Comparison of ENCODE assay signal across 1 cellular context in genomic region chr2:18551623-18552022, GRCh38.
TF ChIP-seq lines count a peak whose summit lies in the region.

No MANE protein-coding gene starts in this region.

TF ChIP-seq in GM23338, 12 proteins besides CTCF, POLR2A, EP300 and RAD21 (continued from another document):
- TF ChIP-seq, protein P1, sequence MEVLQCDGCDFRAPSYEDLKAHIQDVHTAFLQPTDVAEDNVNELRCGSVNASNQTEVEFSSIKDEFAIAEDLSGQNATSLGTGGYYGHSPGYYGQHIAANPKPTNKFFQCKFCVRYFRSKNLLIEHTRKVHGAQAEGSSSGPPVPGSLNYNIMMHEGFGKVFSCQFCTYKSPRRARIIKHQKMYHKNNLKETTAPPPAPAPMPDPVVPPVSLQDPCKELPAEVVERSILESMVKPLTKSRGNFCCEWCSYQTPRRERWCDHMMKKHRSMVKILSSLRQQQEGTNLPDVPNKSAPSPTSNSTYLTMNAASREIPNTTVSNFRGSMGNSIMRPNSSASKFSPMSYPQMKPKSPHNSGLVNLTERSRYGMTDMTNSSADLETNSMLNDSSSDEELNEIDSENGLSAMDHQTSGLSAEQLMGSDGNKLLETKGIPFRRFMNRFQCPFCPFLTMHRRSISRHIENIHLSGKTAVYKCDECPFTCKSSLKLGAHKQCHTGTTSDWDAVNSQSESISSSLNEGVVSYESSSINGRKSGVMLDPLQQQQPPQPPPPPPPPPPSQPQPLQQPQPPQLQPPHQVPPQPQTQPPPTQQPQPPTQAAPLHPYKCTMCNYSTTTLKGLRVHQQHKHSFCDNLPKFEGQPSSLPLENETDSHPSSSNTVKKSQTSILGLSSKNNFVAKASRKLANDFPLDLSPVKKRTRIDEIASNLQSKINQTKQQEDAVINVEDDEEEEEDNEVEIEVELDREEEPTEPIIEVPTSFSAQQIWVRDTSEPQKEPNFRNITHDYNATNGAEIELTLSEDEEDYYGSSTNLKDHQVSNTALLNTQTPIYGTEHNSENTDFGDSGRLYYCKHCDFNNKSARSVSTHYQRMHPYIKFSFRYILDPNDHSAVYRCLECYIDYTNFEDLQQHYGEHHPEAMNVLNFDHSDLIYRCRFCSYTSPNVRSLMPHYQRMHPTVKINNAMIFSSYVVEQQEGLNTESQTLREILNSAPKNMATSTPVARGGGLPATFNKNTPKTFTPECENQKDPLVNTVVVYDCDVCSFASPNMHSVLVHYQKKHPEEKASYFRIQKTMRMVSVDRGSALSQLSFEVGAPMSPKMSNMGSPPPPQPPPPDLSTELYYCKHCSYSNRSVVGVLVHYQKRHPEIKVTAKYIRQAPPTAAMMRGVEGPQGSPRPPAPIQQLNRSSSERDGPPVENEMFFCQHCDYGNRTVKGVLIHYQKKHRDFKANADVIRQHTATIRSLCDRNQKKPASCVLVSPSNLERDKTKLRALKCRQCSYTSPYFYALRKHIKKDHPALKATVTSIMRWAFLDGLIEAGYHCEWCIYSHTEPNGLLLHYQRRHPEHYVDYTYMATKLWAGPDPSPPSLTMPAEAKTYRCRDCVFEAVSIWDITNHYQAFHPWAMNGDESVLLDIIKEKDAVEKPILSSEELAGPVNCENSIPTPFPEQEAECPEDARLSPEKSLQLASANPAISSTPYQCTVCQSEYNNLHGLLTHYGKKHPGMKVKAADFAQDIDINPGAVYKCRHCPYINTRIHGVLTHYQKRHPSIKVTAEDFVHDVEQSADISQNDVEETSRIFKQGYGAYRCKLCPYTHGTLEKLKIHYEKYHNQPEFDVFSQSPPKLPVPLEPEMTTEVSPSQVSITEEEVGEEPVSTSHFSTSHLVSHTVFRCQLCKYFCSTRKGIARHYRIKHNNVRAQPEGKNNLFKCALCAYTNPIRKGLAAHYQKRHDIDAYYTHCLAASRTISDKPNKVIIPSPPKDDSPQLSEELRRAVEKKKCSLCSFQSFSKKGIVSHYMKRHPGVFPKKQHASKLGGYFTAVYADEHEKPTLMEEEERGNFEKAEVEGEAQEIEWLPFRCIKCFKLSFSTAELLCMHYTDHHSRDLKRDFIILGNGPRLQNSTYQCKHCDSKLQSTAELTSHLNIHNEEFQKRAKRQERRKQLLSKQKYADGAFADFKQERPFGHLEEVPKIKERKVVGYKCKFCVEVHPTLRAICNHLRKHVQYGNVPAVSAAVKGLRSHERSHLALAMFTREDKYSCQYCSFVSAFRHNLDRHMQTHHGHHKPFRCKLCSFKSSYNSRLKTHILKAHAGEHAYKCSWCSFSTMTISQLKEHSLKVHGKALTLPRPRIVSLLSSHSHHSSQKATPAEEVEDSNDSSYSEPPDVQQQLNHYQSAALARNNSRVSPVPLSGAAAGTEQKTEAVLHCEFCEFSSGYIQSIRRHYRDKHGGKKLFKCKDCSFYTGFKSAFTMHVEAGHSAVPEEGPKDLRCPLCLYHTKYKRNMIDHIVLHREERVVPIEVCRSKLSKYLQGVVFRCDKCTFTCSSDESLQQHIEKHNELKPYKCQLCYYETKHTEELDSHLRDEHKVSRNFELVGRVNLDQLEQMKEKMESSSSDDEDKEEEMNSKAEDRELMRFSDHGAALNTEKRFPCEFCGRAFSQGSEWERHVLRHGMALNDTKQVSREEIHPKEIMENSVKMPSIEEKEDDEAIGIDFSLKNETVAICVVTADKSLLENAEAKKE (CRISPR knock-in tag; IDR thresholded peaks at IDR 0.05), result no peak
- TF ChIP-seq, protein P2, sequence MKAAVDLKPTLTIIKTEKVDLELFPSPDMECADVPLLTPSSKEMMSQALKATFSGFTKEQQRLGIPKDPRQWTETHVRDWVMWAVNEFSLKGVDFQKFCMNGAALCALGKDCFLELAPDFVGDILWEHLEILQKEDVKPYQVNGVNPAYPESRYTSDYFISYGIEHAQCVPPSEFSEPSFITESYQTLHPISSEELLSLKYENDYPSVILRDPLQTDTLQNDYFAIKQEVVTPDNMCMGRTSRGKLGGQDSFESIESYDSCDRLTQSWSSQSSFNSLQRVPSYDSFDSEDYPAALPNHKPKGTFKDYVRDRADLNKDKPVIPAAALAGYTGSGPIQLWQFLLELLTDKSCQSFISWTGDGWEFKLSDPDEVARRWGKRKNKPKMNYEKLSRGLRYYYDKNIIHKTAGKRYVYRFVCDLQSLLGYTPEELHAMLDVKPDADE (IDR thresholded peaks at IDR 0.05), result no peak
